Comparison of ENCODE assay signal across 1 cellular context in the genomic region with DNA sequence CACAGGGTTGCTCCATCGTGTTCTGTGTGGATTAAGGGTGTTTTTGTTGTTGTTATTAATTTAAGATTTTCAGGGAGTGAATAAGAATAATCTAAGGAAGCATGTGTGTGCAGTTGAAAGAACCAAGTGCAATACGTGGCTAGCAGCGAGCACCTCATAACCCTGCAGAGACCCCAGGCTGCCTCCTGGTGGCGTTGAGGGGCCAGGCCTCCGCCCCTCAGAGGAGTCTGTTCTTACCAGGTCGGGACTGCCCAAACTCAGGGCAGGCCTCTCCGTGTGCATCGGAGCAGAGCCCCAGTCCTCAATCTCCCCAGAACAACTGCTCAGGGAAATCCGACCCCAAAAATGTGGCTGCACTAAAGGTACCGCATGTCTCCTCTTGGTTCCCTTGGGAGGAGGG.
TF ChIP-seq lines count a peak whose summit lies in the region.

No MANE protein-coding gene starts in this region.

TF ChIP-seq in GM12878, 131 proteins besides CTCF, POLR2A, EP300 and RAD21:
- TF ChIP-seq JUND (IDR thresholded peaks at IDR 0.05; ENCODE audit: low read depth, low read length) (no peak), RUNX3 (IDR thresholded peaks at IDR 0.05; ENCODE audit: low read length) (no peak), STAT3 (IDR thresholded peaks at IDR 0.05; ENCODE audit: low read depth, low read length) (no peak), ZBED1 (IDR thresholded peaks at IDR 0.05; ENCODE audit: borderline replicate concordance) (no peak), SIN3A (IDR thresholded peaks at IDR 0.05; ENCODE audit: low read depth, low read length) (no peak), MXI1 (IDR thresholded peaks at IDR 0.05; ENCODE audit: low read depth, low read length) (no peak), EZH2 (IDR thresholded peaks at IDR 0.05; ENCODE audit: borderline replicate concordance, control insufficient read depth, low read depth, low read length) (no peak), DPF2 (IDR thresholded peaks at IDR 0.05) (no peak), EED (IDR thresholded peaks at IDR 0.05; ENCODE audit: low read depth) (no peak), SRF (IDR thresholded peaks at IDR 0.05; ENCODE audit: low read depth in 2 of 2, low read length in 2 of 2) (no peak), MEF2B (IDR thresholded peaks at IDR 0.05; ENCODE audit: partially characterized antibody, poor library complexity, severe bottlenecking) (no peak), POLR2AphosphoS2 (IDR thresholded peaks at IDR 0.05; ENCODE audit: low read depth, low read length) (no peak), PML (IDR thresholded peaks at IDR 0.05; ENCODE audit: low read length) (no peak)
- TF ChIP-seq, protein P1, sequence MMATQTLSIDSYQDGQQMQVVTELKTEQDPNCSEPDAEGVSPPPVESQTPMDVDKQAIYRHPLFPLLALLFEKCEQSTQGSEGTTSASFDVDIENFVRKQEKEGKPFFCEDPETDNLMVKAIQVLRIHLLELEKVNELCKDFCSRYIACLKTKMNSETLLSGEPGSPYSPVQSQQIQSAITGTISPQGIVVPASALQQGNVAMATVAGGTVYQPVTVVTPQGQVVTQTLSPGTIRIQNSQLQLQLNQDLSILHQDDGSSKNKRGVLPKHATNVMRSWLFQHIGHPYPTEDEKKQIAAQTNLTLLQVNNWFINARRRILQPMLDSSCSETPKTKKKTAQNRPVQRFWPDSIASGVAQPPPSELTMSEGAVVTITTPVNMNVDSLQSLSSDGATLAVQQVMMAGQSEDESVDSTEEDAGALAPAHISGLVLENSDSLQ (IDR thresholded peaks at IDR 0.05): no peak
- TF ChIP-seq, protein P2, sequence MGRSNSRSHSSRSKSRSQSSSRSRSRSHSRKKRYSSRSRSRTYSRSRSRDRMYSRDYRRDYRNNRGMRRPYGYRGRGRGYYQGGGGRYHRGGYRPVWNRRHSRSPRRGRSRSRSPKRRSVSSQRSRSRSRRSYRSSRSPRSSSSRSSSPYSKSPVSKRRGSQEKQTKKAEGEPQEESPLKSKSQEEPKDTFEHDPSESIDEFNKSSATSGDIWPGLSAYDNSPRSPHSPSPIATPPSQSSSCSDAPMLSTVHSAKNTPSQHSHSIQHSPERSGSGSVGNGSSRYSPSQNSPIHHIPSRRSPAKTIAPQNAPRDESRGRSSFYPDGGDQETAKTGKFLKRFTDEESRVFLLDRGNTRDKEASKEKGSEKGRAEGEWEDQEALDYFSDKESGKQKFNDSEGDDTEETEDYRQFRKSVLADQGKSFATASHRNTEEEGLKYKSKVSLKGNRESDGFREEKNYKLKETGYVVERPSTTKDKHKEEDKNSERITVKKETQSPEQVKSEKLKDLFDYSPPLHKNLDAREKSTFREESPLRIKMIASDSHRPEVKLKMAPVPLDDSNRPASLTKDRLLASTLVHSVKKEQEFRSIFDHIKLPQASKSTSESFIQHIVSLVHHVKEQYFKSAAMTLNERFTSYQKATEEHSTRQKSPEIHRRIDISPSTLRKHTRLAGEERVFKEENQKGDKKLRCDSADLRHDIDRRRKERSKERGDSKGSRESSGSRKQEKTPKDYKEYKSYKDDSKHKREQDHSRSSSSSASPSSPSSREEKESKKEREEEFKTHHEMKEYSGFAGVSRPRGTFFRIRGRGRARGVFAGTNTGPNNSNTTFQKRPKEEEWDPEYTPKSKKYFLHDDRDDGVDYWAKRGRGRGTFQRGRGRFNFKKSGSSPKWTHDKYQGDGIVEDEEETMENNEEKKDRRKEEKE (IDR thresholded peaks at IDR 0.05): no peak
